Comparison of ENCODE assay signal across 1 cellular context in genomic region chr12:56101045-56101444, GRCh38.
TF ChIP-seq lines count a peak whose summit lies in the region.

No MANE protein-coding gene starts in this region.

TF ChIP-seq in HepG2, 621 proteins besides CTCF, POLR2A, EP300 and RAD21:
- TF ChIP-seq, protein P1, sequence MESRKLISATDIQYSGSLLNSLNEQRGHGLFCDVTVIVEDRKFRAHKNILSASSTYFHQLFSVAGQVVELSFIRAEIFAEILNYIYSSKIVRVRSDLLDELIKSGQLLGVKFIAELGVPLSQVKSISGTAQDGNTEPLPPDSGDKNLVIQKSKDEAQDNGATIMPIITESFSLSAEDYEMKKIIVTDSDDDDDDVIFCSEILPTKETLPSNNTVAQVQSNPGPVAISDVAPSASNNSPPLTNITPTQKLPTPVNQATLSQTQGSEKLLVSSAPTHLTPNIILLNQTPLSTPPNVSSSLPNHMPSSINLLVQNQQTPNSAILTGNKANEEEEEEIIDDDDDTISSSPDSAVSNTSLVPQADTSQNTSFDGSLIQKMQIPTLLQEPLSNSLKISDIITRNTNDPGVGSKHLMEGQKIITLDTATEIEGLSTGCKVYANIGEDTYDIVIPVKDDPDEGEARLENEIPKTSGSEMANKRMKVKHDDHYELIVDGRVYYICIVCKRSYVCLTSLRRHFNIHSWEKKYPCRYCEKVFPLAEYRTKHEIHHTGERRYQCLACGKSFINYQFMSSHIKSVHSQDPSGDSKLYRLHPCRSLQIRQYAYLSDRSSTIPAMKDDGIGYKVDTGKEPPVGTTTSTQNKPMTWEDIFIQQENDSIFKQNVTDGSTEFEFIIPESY (CRISPR knock-in tag; IDR thresholded peaks at IDR 0.05) = peak; percentile 73
- TF ChIP-seq HOXA7 (CRISPR knock-in tag; IDR thresholded peaks at IDR 0.05) = no peak
- TF ChIP-seq THYN1 (CRISPR knock-in tag; IDR thresholded peaks at IDR 0.05; ENCODE audit: borderline replicate concordance, low read depth) = no peak
